15 cellular contexts compared by ENCODE assay signal in genomic region chr2:101277111-101277510, GRCh38. TPM values are rescaled to one million over a fixed set of nuclear protein-coding genes. Genes with fewer than 3 reads are reported as not detected.
A peak's percentile ranks its signal among the peaks of the same experiment; 100 is the strongest.
DNase-seq lines count a peak whose midpoint lies in the region; ATAC-seq and TF ChIP-seq lines count a peak whose summit lies in the region.
"Had no signal": no experiment of that assay in that cellular context is flagged by ENCODE, and none has a peak within 500 bp of the region (broad histone marks: within the 10 kb centered on the region; RNA-seq: fewer than 3 reads in every experiment).

No MANE protein-coding gene starts in this region.

- H3K27me3 Mint-ChIP-seq in T-helper 17 cell (no peaks in the 10 kb centered on the region), progenitor cell of endocrine pancreas (no peaks in the 10 kb centered on the region)
- H3K27me3 Mint-ChIP-seq: activated naive CD8-positive, alpha-beta T cell treated with anti-CD3 and anti-CD28 coated beads, Interleukin-2, amount 50 U/mL, for 24 hours; stimulated activated naive CD8-positive, alpha-beta T cell treated with anti-CD3 and anti-CD28 coated beads, Interleukin-15, Interleukin-2, amounts not matched to agents 100 ng/mL and 50 ng/mL, for 24 hours had no signal

- H2AFZ ChIP-seq in fibroblast of lung (ENCODE audit: low read length), result no peak overlapping the region

- no peak overlapping the region for H3K4me3 ChIP-seq in fibroblast of lung (replicated peaks in 1 of 4; ENCODE audit: control extremely low read depth in 1 of 4, insufficient read depth in 1 of 4, low read depth in 3 of 4, low read length in 4 of 4)

- DNase-seq in ELR (ENCODE audit: low read depth) (peak; percentile 19), T-helper 17 cell (no peak), fibroblast of lung (ENCODE audit: low read depth in 2 of 2) (peak; percentile 52 to 53), midbrain (lab: John Stamatoyannopoulos, UW) (peak; percentile 25), progenitor cell of endocrine pancreas (ENCODE audit: low spot score, unreplicated experiment) (no peak), superior temporal gyrus (ENCODE audit: extremely low spot score) (no peak), NOMO-1 (lab: John Stamatoyannopoulos, UW; ENCODE audit: unreplicated experiment in 2 of 2) (no peak)
- DNase-seq: activated naive CD8-positive, alpha-beta T cell treated with anti-CD3 and anti-CD28 coated beads, Interleukin-2, amount 50 U/mL, for 24 hours; C1 segment of cervical spinal cord; effector CD4-positive, alpha-beta T cell; NCI-H524; SHP77; stimulated activated CD4-positive, alpha-beta T cell treated with anti-CD3 and anti-CD28 coated beads, Interleukin-4, amount 100 ng/mL, for 24 hours had no signal

- no peaks in the 10 kb centered on the region for H3K27me3 ChIP-seq in fibroblast of lung (ENCODE audit: control insufficient read depth, insufficient read depth, low read length)

- no peak overlapping the region for H3K4me2 ChIP-seq in fibroblast of lung (ENCODE audit: extremely low read depth, insufficient read depth, low read length)

- H3K36me3 Mint-ChIP-seq in T-helper 17 cell (ENCODE audit: low read depth), result peaks cover 9% of the 10 kb centered on the region
- H3K36me3 Mint-ChIP-seq in progenitor cell of endocrine pancreas (ENCODE audit: insufficient read depth), result peaks cover 32% of the 10 kb centered on the region

- H3K27ac ChIP-seq in fibroblast of lung (ENCODE audit: insufficient read depth, low read length), result no peak overlapping the region

- H3K4me1 ChIP-seq in fibroblast of lung (ENCODE audit: control insufficient read depth, extremely low read depth, insufficient read depth, low read length), result no peaks in the 10 kb centered on the region

- H3K9ac ChIP-seq in fibroblast of lung (ENCODE audit: insufficient read depth, low read length), result no peak overlapping the region

- H4K20me1 ChIP-seq in fibroblast of lung (ENCODE audit: control insufficient read depth, extremely low read depth, insufficient read depth, low read length), result no peaks in the 10 kb centered on the region

- no peaks in the 10 kb centered on the region for H3K79me2 ChIP-seq in fibroblast of lung (ENCODE audit: control insufficient read depth, insufficient read depth, low read length)

- H3K9me3 Mint-ChIP-seq in progenitor cell of endocrine pancreas (ENCODE audit: low read depth), result no peaks in the 10 kb centered on the region
- H3K9me3 Mint-ChIP-seq: activated naive CD8-positive, alpha-beta T cell treated with anti-CD3 and anti-CD28 coated beads, Interleukin-2, amount 50 U/mL, for 24 hours; stimulated activated naive CD8-positive, alpha-beta T cell treated with anti-CD3 and anti-CD28 coated beads, Interleukin-15, Interleukin-2, amounts not matched to agents 100 ng/mL and 50 ng/mL, for 24 hours had no signal

- H3K4me1 Mint-ChIP-seq in T-helper 17 cell (peaks cover 28% of the 10 kb centered on the region), progenitor cell of endocrine pancreas (ENCODE audit: low read depth) (peaks cover 5% of the 10 kb centered on the region)

- peaks cover 6% of the 10 kb centered on the region for H3K36me3 ChIP-seq in fibroblast of lung (ENCODE audit: control insufficient read depth, insufficient read depth, low read length)

- ATAC-seq in T-helper 17 cell, result no peak
- ATAC-seq in GM21447 (IDR thresholded peaks at IDR 0.05; ENCODE audit: unreplicated experiment), result no peak
- ATAC-seq: activated naive CD8-positive, alpha-beta T cell treated with anti-CD3 and anti-CD28 coated beads, Interleukin-2, amount 50 U/mL, for 24 hours had no signal

- TF ChIP-seq CTCF in fibroblast of lung (conservative IDR thresholded peaks at IDR 0.05 in 1 of 2, IDR thresholded peaks at IDR 0.05 in 1 of 2; ENCODE audit: low read depth in 1 of 2, low read length in 2 of 2) (peak; percentile 8 to 19), progenitor cell of endocrine pancreas (IDR thresholded peaks at IDR 0.05; ENCODE audit: unreplicated experiment) (no peak)

- H3K27ac Mint-ChIP-seq in T-helper 17 cell (peak overlapping the region; percentile 37), progenitor cell of endocrine pancreas (no peak overlapping the region)
- H3K27ac Mint-ChIP-seq: stimulated activated naive CD8-positive, alpha-beta T cell treated with anti-CD3 and anti-CD28 coated beads, Interleukin-15, Interleukin-2, amounts not matched to agents 100 ng/mL and 50 ng/mL, for 24 hours had no signal

- H3K4me3 Mint-ChIP-seq in T-helper 17 cell, result no peak overlapping the region
- H3K4me3 Mint-ChIP-seq in progenitor cell of endocrine pancreas (ENCODE audit: low read depth), result no peak overlapping the region
- H3K4me3 Mint-ChIP-seq: activated naive CD8-positive, alpha-beta T cell treated with anti-CD3 and anti-CD28 coated beads, Interleukin-2, amount 50 U/mL, for 24 hours; stimulated activated naive CD8-positive, alpha-beta T cell treated with anti-CD3 and anti-CD28 coated beads, Interleukin-15, Interleukin-2, amounts not matched to agents 100 ng/mL and 50 ng/mL, for 24 hours had no signal

- H3K9me3 ChIP-seq in T-helper 17 cell (ENCODE audit: control insufficient read depth, low read length, poor library complexity, severe bottlenecking), result no peaks in the 10 kb centered on the region
- no peaks in the 10 kb centered on the region for H3K9me3 ChIP-seq in fibroblast of lung (ENCODE audit: control insufficient read depth, insufficient read depth, low read depth, low read length)

RNA-seq across cellular contexts. Expression of gene CNOT11, which starts 24.4 kb away (rescaled TPM):
- total RNA-seq in T-helper 17 cell (10 to 100 TPM; 48.3 to 48.5 TPM), fibroblast of lung (15.2 and 16.3 TPM in 2 replicates), progenitor cell of endocrine pancreas (73.6 and 74.8 TPM in 2 replicates)
- polyA plus RNA-seq in fibroblast of lung, result 53.1 and 71.6 TPM in 2 replicates
- polyA plus RNA-seq in fibroblast of lung (2012), result 22.6 and 26.6 TPM in 2 replicates
- 24.1 and 24.5 TPM in 2 replicates for polyA minus RNA-seq in fibroblast of lung (ENCODE audit: low replicate concordance)

RNA-seq across cellular contexts. Expression of gene RNF149, which starts 31.4 kb away (rescaled TPM):
- total RNA-seq in T-helper 17 cell (100 to 1,000 TPM; 180 to 185 TPM), fibroblast of lung (44.7 and 49.0 TPM in 2 replicates), progenitor cell of endocrine pancreas (51.2 and 51.5 TPM in 2 replicates)
- polyA plus RNA-seq in fibroblast of lung, result 22.8 and 29.4 TPM in 2 replicates
- 20.4 and 26.4 TPM in 2 replicates for polyA plus RNA-seq in fibroblast of lung (2012)
- 19.6 and 23.8 TPM in 2 replicates for polyA minus RNA-seq in fibroblast of lung (ENCODE audit: low replicate concordance)

Comparison
In these comparisons a context has a peak if more than half of its experiments do, and no peak if none do; other contexts are left out.
1. DNase-seq: peak in ELR (single experiment), fibroblast of lung (2 of 2) and midbrain (single experiment); none in T-helper 17 cell (0 of 3), progenitor cell of endocrine pancreas (single experiment), superior temporal gyrus (single experiment) and NOMO-1 (0 of 2).